Comparison of ENCODE assay signal across 1 cellular context in the genomic region with DNA sequence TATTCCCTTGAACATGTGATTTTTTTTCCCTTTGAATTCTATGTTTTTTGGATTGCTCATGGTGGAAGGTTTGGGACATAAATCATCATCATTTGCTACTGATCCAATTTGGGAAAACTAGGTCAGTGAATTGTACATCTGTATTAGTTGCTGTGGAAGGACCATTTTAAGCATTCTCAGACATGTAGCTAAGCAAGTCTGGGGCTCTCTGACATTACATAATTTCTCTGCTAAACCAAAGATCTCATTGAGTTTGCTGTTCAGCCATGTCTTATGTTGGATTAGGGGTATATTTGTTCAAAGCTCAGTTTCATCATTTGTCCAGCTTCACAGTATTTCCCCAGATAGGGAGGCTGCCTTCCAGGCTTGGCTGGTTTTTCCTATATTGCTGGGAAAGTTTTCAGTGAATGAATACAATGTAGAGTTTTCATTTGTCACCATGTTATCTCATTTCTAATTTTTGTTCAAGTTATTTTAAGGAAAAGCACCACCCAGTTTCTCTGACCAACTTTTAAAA.
TF ChIP-seq lines count a peak whose summit lies in the region.

No MANE protein-coding gene starts in this region.

TF ChIP-seq in endothelial cell of umbilical vein, 7 proteins besides CTCF, POLR2A, EP300 and RAD21 (continued from another document):
- TF ChIP-seq, protein P1, sequence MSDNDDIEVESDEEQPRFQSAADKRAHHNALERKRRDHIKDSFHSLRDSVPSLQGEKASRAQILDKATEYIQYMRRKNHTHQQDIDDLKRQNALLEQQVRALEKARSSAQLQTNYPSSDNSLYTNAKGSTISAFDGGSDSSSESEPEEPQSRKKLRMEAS (IDR thresholded peaks at IDR 0.05; ENCODE audit: insufficient read depth, insufficient read length) = no peak
- TF ChIP-seq FOS (IDR thresholded peaks at IDR 0.05; ENCODE audit: borderline replicate concordance, insufficient read depth, low read length) (no peak), MYC (IDR thresholded peaks at IDR 0.05; ENCODE audit: low read depth, low read length) (no peak), JUN (IDR thresholded peaks at IDR 0.05; ENCODE audit: borderline replicate concordance, insufficient read depth, insufficient read length, low read depth) (no peak), POLR2AphosphoS5 (IDR thresholded peaks at IDR 0.05; ENCODE audit: insufficient read depth, low read depth, low read length) (no peak), EZH2 (IDR thresholded peaks at IDR 0.05; ENCODE audit: borderline replicate concordance, low read depth, low read length, severe bottlenecking) (no peak)
